2 cellular contexts compared by ENCODE assay signal in the genomic region with DNA sequence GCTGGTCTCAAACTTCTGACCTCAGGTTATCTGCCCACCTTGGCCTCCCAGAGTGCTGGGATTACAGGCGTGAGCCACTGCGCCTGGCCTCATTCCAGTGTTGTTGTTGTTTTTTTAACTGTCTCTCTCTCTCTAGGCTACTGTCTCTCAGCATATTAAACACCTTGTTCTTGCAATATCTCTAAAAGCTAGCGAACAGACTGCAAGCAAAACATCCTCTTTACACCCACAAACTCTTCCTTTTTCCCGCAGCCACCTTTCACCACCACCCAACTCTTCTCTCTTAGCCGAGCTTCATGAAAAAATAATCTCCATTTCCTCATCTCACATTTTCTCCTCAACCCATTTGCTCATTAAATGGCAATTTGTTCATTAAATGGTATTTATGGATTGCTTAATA.
TF ChIP-seq lines count a peak whose summit lies in the region.

No MANE protein-coding gene starts in this region.

TF ChIP-seq in HEK293T, 16 proteins besides CTCF, POLR2A, EP300 and RAD21:
- no peak for TF ChIP-seq HDGF (IDR thresholded peaks at IDR 0.05; ENCODE audit: borderline replicate concordance)
- TF ChIP-seq FOXM1 (IDR thresholded peaks at IDR 0.05; ENCODE audit: borderline replicate concordance), result no peak
- TF ChIP-seq, protein P1, sequence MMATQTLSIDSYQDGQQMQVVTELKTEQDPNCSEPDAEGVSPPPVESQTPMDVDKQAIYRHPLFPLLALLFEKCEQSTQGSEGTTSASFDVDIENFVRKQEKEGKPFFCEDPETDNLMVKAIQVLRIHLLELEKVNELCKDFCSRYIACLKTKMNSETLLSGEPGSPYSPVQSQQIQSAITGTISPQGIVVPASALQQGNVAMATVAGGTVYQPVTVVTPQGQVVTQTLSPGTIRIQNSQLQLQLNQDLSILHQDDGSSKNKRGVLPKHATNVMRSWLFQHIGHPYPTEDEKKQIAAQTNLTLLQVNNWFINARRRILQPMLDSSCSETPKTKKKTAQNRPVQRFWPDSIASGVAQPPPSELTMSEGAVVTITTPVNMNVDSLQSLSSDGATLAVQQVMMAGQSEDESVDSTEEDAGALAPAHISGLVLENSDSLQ (IDR thresholded peaks at IDR 0.05), result no peak
- no peak for TF ChIP-seq ARNT (IDR thresholded peaks at IDR 0.05)
- no peak for TF ChIP-seq LEF1 (IDR thresholded peaks at IDR 0.05; ENCODE audit: borderline replicate concordance)
TF ChIP-seq in HEK293T: peak in this region for 0.

TF ChIP-seq in SK-N-SH, 30 proteins besides CTCF, POLR2A, EP300 and RAD21:
- TF ChIP-seq, protein P2, sequence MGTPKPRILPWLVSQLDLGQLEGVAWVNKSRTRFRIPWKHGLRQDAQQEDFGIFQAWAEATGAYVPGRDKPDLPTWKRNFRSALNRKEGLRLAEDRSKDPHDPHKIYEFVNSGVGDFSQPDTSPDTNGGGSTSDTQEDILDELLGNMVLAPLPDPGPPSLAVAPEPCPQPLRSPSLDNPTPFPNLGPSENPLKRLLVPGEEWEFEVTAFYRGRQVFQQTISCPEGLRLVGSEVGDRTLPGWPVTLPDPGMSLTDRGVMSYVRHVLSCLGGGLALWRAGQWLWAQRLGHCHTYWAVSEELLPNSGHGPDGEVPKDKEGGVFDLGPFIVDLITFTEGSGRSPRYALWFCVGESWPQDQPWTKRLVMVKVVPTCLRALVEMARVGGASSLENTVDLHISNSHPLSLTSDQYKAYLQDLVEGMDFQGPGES (IDR thresholded peaks at IDR 0.05; ENCODE audit: low read depth, low read length), result no peak
- TF ChIP-seq TEAD4 (IDR thresholded peaks at IDR 0.05; ENCODE audit: borderline replicate concordance, insufficient read depth) (no peak), RXRA (IDR thresholded peaks at IDR 0.05; ENCODE audit: borderline replicate concordance, low read depth) (no peak), NRF1 (IDR thresholded peaks at IDR 0.05; ENCODE audit: low read depth, low read length) (no peak), EZH2phosphoT487 (IDR thresholded peaks at IDR 0.05; ENCODE audit: borderline replicate concordance, low read depth) (no peak), RFX5 (IDR thresholded peaks at IDR 0.05; ENCODE audit: low read length) (no peak)
- TF ChIP-seq, protein P3, sequence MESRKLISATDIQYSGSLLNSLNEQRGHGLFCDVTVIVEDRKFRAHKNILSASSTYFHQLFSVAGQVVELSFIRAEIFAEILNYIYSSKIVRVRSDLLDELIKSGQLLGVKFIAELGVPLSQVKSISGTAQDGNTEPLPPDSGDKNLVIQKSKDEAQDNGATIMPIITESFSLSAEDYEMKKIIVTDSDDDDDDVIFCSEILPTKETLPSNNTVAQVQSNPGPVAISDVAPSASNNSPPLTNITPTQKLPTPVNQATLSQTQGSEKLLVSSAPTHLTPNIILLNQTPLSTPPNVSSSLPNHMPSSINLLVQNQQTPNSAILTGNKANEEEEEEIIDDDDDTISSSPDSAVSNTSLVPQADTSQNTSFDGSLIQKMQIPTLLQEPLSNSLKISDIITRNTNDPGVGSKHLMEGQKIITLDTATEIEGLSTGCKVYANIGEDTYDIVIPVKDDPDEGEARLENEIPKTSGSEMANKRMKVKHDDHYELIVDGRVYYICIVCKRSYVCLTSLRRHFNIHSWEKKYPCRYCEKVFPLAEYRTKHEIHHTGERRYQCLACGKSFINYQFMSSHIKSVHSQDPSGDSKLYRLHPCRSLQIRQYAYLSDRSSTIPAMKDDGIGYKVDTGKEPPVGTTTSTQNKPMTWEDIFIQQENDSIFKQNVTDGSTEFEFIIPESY (IDR thresholded peaks at IDR 0.05; ENCODE audit: borderline replicate concordance, low read depth), result no peak
- TF ChIP-seq, protein P4, sequence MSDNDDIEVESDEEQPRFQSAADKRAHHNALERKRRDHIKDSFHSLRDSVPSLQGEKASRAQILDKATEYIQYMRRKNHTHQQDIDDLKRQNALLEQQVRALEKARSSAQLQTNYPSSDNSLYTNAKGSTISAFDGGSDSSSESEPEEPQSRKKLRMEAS (IDR thresholded peaks at IDR 0.05; ENCODE audit: low read depth), result no peak
- TF ChIP-seq, protein P5, sequence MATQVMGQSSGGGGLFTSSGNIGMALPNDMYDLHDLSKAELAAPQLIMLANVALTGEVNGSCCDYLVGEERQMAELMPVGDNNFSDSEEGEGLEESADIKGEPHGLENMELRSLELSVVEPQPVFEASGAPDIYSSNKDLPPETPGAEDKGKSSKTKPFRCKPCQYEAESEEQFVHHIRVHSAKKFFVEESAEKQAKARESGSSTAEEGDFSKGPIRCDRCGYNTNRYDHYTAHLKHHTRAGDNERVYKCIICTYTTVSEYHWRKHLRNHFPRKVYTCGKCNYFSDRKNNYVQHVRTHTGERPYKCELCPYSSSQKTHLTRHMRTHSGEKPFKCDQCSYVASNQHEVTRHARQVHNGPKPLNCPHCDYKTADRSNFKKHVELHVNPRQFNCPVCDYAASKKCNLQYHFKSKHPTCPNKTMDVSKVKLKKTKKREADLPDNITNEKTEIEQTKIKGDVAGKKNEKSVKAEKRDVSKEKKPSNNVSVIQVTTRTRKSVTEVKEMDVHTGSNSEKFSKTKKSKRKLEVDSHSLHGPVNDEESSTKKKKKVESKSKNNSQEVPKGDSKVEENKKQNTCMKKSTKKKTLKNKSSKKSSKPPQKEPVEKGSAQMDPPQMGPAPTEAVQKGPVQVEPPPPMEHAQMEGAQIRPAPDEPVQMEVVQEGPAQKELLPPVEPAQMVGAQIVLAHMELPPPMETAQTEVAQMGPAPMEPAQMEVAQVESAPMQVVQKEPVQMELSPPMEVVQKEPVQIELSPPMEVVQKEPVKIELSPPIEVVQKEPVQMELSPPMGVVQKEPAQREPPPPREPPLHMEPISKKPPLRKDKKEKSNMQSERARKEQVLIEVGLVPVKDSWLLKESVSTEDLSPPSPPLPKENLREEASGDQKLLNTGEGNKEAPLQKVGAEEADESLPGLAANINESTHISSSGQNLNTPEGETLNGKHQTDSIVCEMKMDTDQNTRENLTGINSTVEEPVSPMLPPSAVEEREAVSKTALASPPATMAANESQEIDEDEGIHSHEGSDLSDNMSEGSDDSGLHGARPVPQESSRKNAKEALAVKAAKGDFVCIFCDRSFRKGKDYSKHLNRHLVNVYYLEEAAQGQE (IDR thresholded peaks at IDR 0.05; ENCODE audit: low read depth, low read length), result no peak
- TF ChIP-seq, protein P6, sequence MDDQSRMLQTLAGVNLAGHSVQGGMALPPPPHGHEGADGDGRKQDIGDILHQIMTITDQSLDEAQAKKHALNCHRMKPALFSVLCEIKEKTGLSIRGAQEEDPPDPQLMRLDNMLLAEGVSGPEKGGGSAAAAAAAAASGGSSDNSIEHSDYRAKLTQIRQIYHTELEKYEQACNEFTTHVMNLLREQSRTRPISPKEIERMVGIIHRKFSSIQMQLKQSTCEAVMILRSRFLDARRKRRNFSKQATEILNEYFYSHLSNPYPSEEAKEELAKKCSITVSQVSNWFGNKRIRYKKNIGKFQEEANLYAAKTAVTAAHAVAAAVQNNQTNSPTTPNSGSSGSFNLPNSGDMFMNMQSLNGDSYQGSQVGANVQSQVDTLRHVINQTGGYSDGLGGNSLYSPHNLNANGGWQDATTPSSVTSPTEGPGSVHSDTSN (IDR thresholded peaks at IDR 0.05), result no peak
